In the genomic region with DNA sequence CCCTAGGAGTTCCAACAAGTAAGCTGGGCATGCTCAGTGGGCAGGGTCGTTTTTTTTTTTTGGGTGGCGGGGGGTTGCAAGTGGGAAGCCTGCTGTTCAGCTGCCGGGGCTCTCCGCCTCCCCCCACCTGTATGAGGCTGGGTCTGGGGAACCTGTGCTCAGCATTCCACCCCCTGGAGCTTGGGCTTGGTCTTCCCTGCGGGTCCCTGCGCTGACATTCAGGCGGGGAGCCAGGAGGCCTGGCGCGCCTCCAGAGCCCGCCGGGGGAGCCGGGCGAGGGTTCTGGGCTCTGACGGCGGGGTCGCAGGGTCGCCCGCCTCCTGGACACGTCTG, we compare ENCODE assay signal across 8 cellular contexts. TPM values are rescaled to one million over a fixed set of nuclear protein-coding genes. Genes with fewer than 3 reads are reported as not detected.
A peak's percentile ranks its signal among the peaks of the same experiment; 100 is the strongest.
DNase-seq lines count a peak whose midpoint lies in the region; ATAC-seq, FAIRE-seq and TF ChIP-seq lines count a peak whose summit lies in the region.

No MANE protein-coding gene starts in this region.

- no peaks in the 10 kb centered on the region for H3K27me3 Mint-ChIP-seq in natural killer cell treated with Interleukin-12 subunit alpha and Interleukin-12 subunit beta and Interleukin-15 and Interleukin-18, amount 100 ng/mL, for 72 hours

- H3K36me3 Mint-ChIP-seq in natural killer cell treated with Interleukin-12 subunit alpha and Interleukin-12 subunit beta and Interleukin-15 and Interleukin-18, amount 100 ng/mL, for 72 hours: no peaks in the 10 kb centered on the region

- 0 out of 2 replicates have a peak, but pooled peaks cover 2% of the 10 kb centered on the region for H3K79me1 ChIP-seq in H1 (ENCODE audit: low read depth, low read length)

- H3K23ac ChIP-seq in H1 (ENCODE audit: insufficient read length): no peak overlapping the region

- POLR2A ChIA-PET in H1 (lab: Charles Lee; ENCODE audit: partially characterized antibody): interaction anchor here (0.5 to 2.8 kb wide), 8 partner anchors 28 to 365 kb away, joined by 3 to 8 read pairs (median 3); no protein-coding TSS in a partner anchor

- peaks cover 35 to 41% of the 10 kb centered on the region in 2 donors for H3K4me1 Mint-ChIP-seq in natural killer cell treated with Interleukin-12 subunit alpha and Interleukin-12 subunit beta and Interleukin-15 and Interleukin-18, amount 100 ng/mL, for 72 hours (ENCODE audit: low read depth in 2 of 2)

- peaks cover 0 to 6% (median 4%) of the 10 kb centered on the region in 4 experiments; a peak in 4 of 7 replicates for H3K4me1 ChIP-seq in H1 (replicated peaks in 1 of 4; ENCODE audit: control insufficient read depth in 3 of 4, insufficient read depth in 4 of 4, low read length in 3 of 4)

- H3K36me3 ChIP-seq in H1 (ENCODE audit: control insufficient read depth in 2 of 4, insufficient read depth in 4 of 4, low read length in 3 of 4): no peaks in the 10 kb centered on the region

- peak overlapping the region; percentile 91; the same call in 1 of the 2 replicates for H4K8ac ChIP-seq in H1 (ENCODE audit: extremely low read depth, insufficient read depth, low read length)

- 2% methylated on average over 10 of the region's 19 CpGs; no CpG with 5 or more reads in 1 of the 2 experiments for WGBS in H1 (ENCODE audit: extremely low coverage in 1 of 2, insufficient coverage in 1 of 2, insufficient read length in 1 of 2, insufficient replicate concordance in 2 of 2, low coverage in 1 of 2, low lambda C conversion rate in 2 of 2, missing lambda C conversion rate in 1 of 2), 2 experiments

- peak overlapping the region in 1 of 2 donors; percentile 47 for H3K27ac Mint-ChIP-seq in natural killer cell treated with Interleukin-12 subunit alpha and Interleukin-12 subunit beta and Interleukin-15 and Interleukin-18, amount 100 ng/mL, for 72 hours

- H2BK12ac ChIP-seq in H1 (ENCODE audit: low read depth, low read length): peak overlapping the region; percentile 46; the same call in 1 of the 2 replicates

- DNase-seq in NCI-H345 (lab: John Stamatoyannopoulos, UW) (peak; percentile 70), H1 (ENCODE audit: low read depth in 1 of 2, low spot score in 2 of 2) (no peak), NOMO-1 (lab: John Stamatoyannopoulos, UW; ENCODE audit: unreplicated experiment in 2 of 2) (no peak), NCI-H128 (lab: John Stamatoyannopoulos, UW; ENCODE audit: unreplicated experiment) (no peak)
- DNase-seq in natural killer cell treated with Interleukin-12 subunit alpha and Interleukin-12 subunit beta and Interleukin-15 and Interleukin-18, amount 100 ng/mL, for 72 hours (ENCODE audit: low spot score): no peak
- DNase-seq in activated CD4-positive, CD25-positive, alpha-beta regulatory T cell (lab: John Stamatoyannopoulos, UW): no peak

- H3K18ac ChIP-seq in H1 (ENCODE audit: extremely low read depth, low read length): peak overlapping the region; percentile 89

- H3K14ac ChIP-seq in H1 (ENCODE audit: insufficient read length): no peak overlapping the region

- CTCF ChIA-PET in H1 (lab: Charles Lee; ENCODE audit: partially characterized antibody): interaction anchor here (0.6 to 0.9 kb wide), 2 partner anchors 11 to 373 kb away, joined by 3 read pairs; no protein-coding TSS in a partner anchor

- peak overlapping the region; percentile 88 for H3K27ac ChIP-seq in H1 (ENCODE audit: low read depth, low read length)

- ATAC-seq in GM21737 (IDR thresholded peaks at IDR 0.05; ENCODE audit: unreplicated experiment) (peak; percentile 1), HG02763 (IDR thresholded peaks at IDR 0.05; ENCODE audit: unreplicated experiment) (no peak)
- no peak for ATAC-seq in natural killer cell treated with Interleukin-12 subunit alpha and Interleukin-12 subunit beta and Interleukin-15 and Interleukin-18, amount 100 ng/mL, for 72 hours

- peak overlapping the region; percentile 65 for H3K56ac ChIP-seq in H1 (replicated peaks; ENCODE audit: insufficient read length, low read depth, low read length)

- H4K5ac ChIP-seq in H1 (ENCODE audit: insufficient read length, low read depth, low read length): peak overlapping the region; percentile 96

- peak overlapping the region; percentile 90 to 93 for H3K4me2 ChIP-seq in H1 (ENCODE audit: insufficient read depth in 1 of 2, low read depth in 2 of 2, low read length in 2 of 2)

- no peak for FAIRE-seq in H1 (lab: Jason Lieb, UNC)

- peak overlapping the region; percentile 91 for H4K91ac ChIP-seq in H1 (replicated peaks; ENCODE audit: insufficient read length, low read length)

- H2AFZ ChIP-seq in H1 (ENCODE audit: low read length): peak overlapping the region; percentile 64; the same call in 1 of the 2 replicates

- H3K79me2 ChIP-seq in H1 (ENCODE audit: control insufficient read depth in 1 of 2, insufficient read depth in 2 of 2, low read length in 2 of 2): peaks cover 0 to 26% of the 10 kb centered on the region in 2 experiments; a peak in 2 of 4 replicates

- H3K27me3 ChIP-seq in H1 (replicated peaks in 1 of 4; ENCODE audit: control insufficient read depth in 3 of 4, extremely low read depth in 1 of 4, insufficient read depth in 3 of 4, low read length in 3 of 4): no peaks in the 10 kb centered on the region

- TF ChIP-seq RAD21 in H1 (IDR thresholded peaks at IDR 0.05 in 1 of 2, conservative IDR thresholded peaks at IDR 0.05 in 1 of 2; ENCODE audit: low read depth in 2 of 2, low read length in 2 of 2): no peak

- no peak overlapping the region for H3K4ac ChIP-seq in H1 (replicated peaks; ENCODE audit: insufficient read length, low read depth, low read length)

- no peaks in the 10 kb centered on the region for H4K20me1 ChIP-seq in H1 (replicated peaks in 1 of 2; ENCODE audit: control insufficient read depth in 1 of 2, insufficient read depth in 2 of 2, low read length in 2 of 2)

- H2BK15ac ChIP-seq in H1 (ENCODE audit: low read length): peak overlapping the region; percentile 14; the same call in 1 of the 2 replicates

- H3K4me3 ChIP-seq in H1 (ENCODE audit: extremely low read depth in 1 of 4, insufficient read depth in 2 of 4, low read depth in 3 of 4, low read length in 4 of 4): peak overlapping the region; percentile 58 to 76 (median 70)

- peak overlapping the region; percentile 93 for H2BK5ac ChIP-seq in H1 (ENCODE audit: low read depth, low read length)

- no peak overlapping the region for H2AK5ac ChIP-seq in H1 (ENCODE audit: low read depth, low read length)

- no peaks in the 10 kb centered on the region for H3K9me3 ChIP-seq in H1 (ENCODE audit: insufficient read depth in 2 of 2, low read depth in 1 of 2, low read length in 1 of 2)

- peak overlapping the region; percentile 66 to 89 (median 82); a peak in 6 of 7 replicates for H3K9ac ChIP-seq in H1 (replicated peaks in 1 of 4; ENCODE audit: extremely low read depth in 1 of 4, low read depth in 3 of 4, low read length in 3 of 4)

- peaks cover 11% of the 10 kb centered on the region for H3K23me2 ChIP-seq in H1 (ENCODE audit: low read depth, low read length)

- H3K4me3 Mint-ChIP-seq in natural killer cell treated with Interleukin-12 subunit alpha and Interleukin-12 subunit beta and Interleukin-15 and Interleukin-18, amount 100 ng/mL, for 72 hours: peak overlapping the region; percentile 53

- no peak for TF ChIP-seq CTCF in H1 (IDR thresholded peaks at IDR 0.05; ENCODE audit: control extremely low read depth in 1 of 3, insufficient read depth in 1 of 3, low read depth in 1 of 3, low read length in 3 of 3)

- H3K9me3 Mint-ChIP-seq in natural killer cell treated with Interleukin-12 subunit alpha and Interleukin-12 subunit beta and Interleukin-15 and Interleukin-18, amount 100 ng/mL, for 72 hours: no peaks in the 10 kb centered on the region

- no peak for TF ChIP-seq EP300 in H1 (IDR thresholded peaks at IDR 0.05; ENCODE audit: borderline replicate concordance in 1 of 2, low read depth in 2 of 2, low read length in 2 of 2)

- H2BK20ac ChIP-seq in H1 (ENCODE audit: low read length): no peak overlapping the region

- no peak for TF ChIP-seq POLR2A in H1 (IDR thresholded peaks at IDR 0.05; ENCODE audit: control extremely low read depth in 1 of 2, low read depth in 2 of 2, low read length in 2 of 2)

- H2BK120ac ChIP-seq in H1 (replicated peaks; ENCODE audit: low read depth, low read length): peak overlapping the region; percentile 16

TF ChIP-seq in H1, 55 proteins besides CTCF, POLR2A, EP300 and RAD21:
- TF ChIP-seq SP4 (IDR thresholded peaks at IDR 0.05; ENCODE audit: low read length) (no peak), KDM4A (IDR thresholded peaks at IDR 0.05; ENCODE audit: low read depth, low read length, severe bottlenecking) (no peak), CEBPB (IDR thresholded peaks at IDR 0.05; ENCODE audit: low read depth, low read length) (no peak), TCF12 (IDR thresholded peaks at IDR 0.05; ENCODE audit: low read depth, low read length) (no peak), YY1 (IDR thresholded peaks at IDR 0.05; ENCODE audit: low read depth, low read length) (no peak), EZH2 (IDR thresholded peaks at IDR 0.05; ENCODE audit: low read depth, low read length, severe bottlenecking) (no peak)

RNA-seq across cellular contexts. Expression of a gene that starts 0.8 kb away (rescaled TPM):
- total RNA-seq in H1 (2021; fragmentation: NEBNext Ultra II Directional; extraction: Animal tissue kit (Norgen Biotek cat#: 25700)): 43.1 and 43.6 TPM in 2 replicates
- 6.2 and 8.4 TPM in 2 replicates for polyA plus RNA-seq in H1 (2011; rRNA removed)
- polyA plus RNA-seq in H1 (2011; cell fraction: cytosol; rRNA removed): 10.5 TPM
- 10.6 TPM for polyA plus RNA-seq in H1 (2011; cell fraction: nucleus; rRNA removed)
- 19.8 to 26.1 TPM (median 21.6 TPM) in 4 replicates for polyA plus RNA-seq in H1 (2012, experiment 1 of 2)
- 1.8 TPM for polyA plus RNA-seq in H1 (2012, experiment 2 of 2)
- polyA plus RNA-seq in H1 (2013, experiment 1 of 2): 39.9 TPM
- polyA plus RNA-seq in H1 (2013, experiment 2 of 2): 40.4 TPM
- 65.2 and 108 TPM in 2 replicates for polyA minus RNA-seq in H1 (2011; rRNA and poly(A)+ RNA removed)
- polyA minus RNA-seq in H1 (2011; cell fraction: cytosol; rRNA and poly(A)+ RNA removed): 27.5 TPM
- polyA minus RNA-seq in H1 (2011; cell fraction: nucleus; rRNA and poly(A)+ RNA removed): 26.4 TPM
- 10 to 100 TPM; 25.7 to 34.1 TPM for total RNA-seq in natural killer cell treated with Interleukin-12 subunit alpha and Interleukin-12 subunit beta and Interleukin-15 and Interleukin-18, amount 100 ng/mL, for 72 hours
